ENCODE assay signal across 10 cellular contexts in the genomic region with DNA sequence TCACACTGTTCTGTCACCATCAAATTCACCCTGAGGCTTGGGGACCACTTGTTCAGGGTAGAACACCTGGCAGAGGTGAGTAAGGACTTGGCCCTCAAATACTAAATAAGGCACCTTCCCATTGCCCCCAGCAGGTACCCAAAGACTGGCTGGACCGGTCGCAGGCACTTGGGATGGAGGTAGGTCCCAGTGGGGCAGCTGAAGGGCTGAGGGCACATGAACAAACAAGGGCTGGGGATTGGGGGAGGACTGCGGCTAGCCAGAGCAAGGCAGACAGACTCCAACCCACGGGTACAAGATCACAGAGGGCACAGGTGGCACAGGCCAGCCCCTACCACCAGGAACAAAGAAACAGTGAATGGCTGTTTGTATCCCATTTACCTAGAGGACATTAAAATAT. TPM values are rescaled to one million over a fixed set of nuclear protein-coding genes. Genes with fewer than 3 reads are reported as not detected.
A peak's percentile ranks its signal among the peaks of the same experiment; 100 is the strongest.
DNase-seq lines count a peak whose midpoint lies in the region; ATAC-seq, FAIRE-seq and TF ChIP-seq lines count a peak whose summit lies in the region.
"Had no signal": no experiment of that assay in that cellular context is flagged by ENCODE, and none has a peak within 500 bp of the region (broad histone marks: within the 10 kb centered on the region; RNA-seq: fewer than 3 reads in every experiment).

No MANE protein-coding gene starts in this region.

- no peak for DNase-seq in CD4-positive, alpha-beta T cell
- DNase-seq in K562 (ENCODE audit: extremely low read depth in 1 of 4, low spot score in 3 of 4) (no peak), naive B cell (no peak), cortex of kidney (lab: John Stamatoyannopoulos, UW) (no peak), tibial nerve (ENCODE audit: low spot score in 2 of 2) (no peak)
- DNase-seq in stimulated activated naive CD4-positive, alpha-beta T cell (lab: John Stamatoyannopoulos, UW): no peak
- DNase-seq: activated CD8-positive, alpha-beta memory T cell treated with anti-CD3 and anti-CD28 coated beads, Interleukin-2, amount 50 U/mL, for 4 hours had no signal

- TF ChIP-seq RAD21 in K562 (CRISPR knock-in tag; conservative IDR thresholded peaks at IDR 0.05 in 1 of 2, IDR thresholded peaks at IDR 0.05 in 1 of 2): no peak

- no peak overlapping the region for H3K27ac ChIP-seq in CD4-positive, alpha-beta T cell (ENCODE audit: low read depth, low read length)
- H3K27ac ChIP-seq in HUES64 (ENCODE audit: low read depth, low read length) (no peak overlapping the region), K562 (ENCODE audit: extremely low read depth, low read depth, low read length) (peak overlapping the region; percentile 99), tibial nerve (peak overlapping the region in 2 of 4 donors; percentile 20 to 27)

- H3K79me2 ChIP-seq in K562 (ENCODE audit: control insufficient read depth, insufficient read depth, low read length): peaks cover 55% of the 10 kb centered on the region

- in situ Hi-C loops in K562 (cut with MboI): no loop called here

- no peaks in the 10 kb centered on the region for H3K9me3 Mint-ChIP-seq in CD4-positive, alpha-beta T cell
- H3K9me3 Mint-ChIP-seq in naive B cell: no peaks in the 10 kb centered on the region

- peaks cover 21% of the 10 kb centered on the region for H3K36me3 ChIP-seq in HUES64 (ENCODE audit: insufficient read depth, low read length)
- H3K36me3 ChIP-seq in K562 (ENCODE audit: control insufficient read depth, insufficient read depth, low read length): peaks cover 45% of the 10 kb centered on the region
- H3K36me3 ChIP-seq in tibial nerve: peaks cover 0 to 18% (median 0%) of the 10 kb centered on the region in 3 donors

- H3K4me3 Mint-ChIP-seq in CD4-positive, alpha-beta T cell: peak overlapping the region; percentile 98
- H3K4me3 Mint-ChIP-seq in naive B cell: peak overlapping the region in 7 of 8 donors; percentile 64 to 97 (median 96)

- H3K36me3 Mint-ChIP-seq in CD4-positive, alpha-beta T cell (ENCODE audit: low read depth): peaks cover 28% of the 10 kb centered on the region
- H3K36me3 Mint-ChIP-seq in naive B cell: no peaks in the 10 kb centered on the region

- TF ChIP-seq EP300 in K562 (IDR thresholded peaks at IDR 0.05; ENCODE audit: low read length) (no peak), tibial nerve (IDR thresholded peaks at IDR 0.05) (no peak)

- WGBS in HUES64: 90% methylated on average over 4 of the region's 4 CpGs
- WGBS in K562 (ENCODE audit: insufficient coverage, low coverage, missing lambda C conversion rate): 70% methylated on average over 4 of the region's 4 CpGs
- WGBS in tibial nerve, 2 donors: 72 to 91% methylated on average over 4 of the region's 4 CpGs

- CTCF ChIA-PET in CD4-positive, alpha-beta T cell (lab: Charles Lee): no interaction called here
- CTCF ChIA-PET in K562 (lab: Yijun Ruan, JAX; ENCODE audit: low intra/inter-chr PET ratio): no interaction called here

- no peaks in the 10 kb centered on the region for H3K27me3 ChIP-seq in CD4-positive, alpha-beta T cell (ENCODE audit: control insufficient read depth, insufficient read depth, low read length)
- H3K27me3 ChIP-seq in HUES64 (ENCODE audit: insufficient read depth, low read length): peaks cover 4% of the 10 kb centered on the region; the same call in 1 of the 2 replicates
- no peaks in the 10 kb centered on the region for H3K27me3 ChIP-seq in K562 (ENCODE audit: control insufficient read depth in 2 of 2, insufficient read depth in 2 of 2, low read length in 2 of 2)
- H3K27me3 ChIP-seq in tibial nerve: no peaks in the 10 kb centered on the region

- peaks cover 6% of the 10 kb centered on the region for H3K9me1 ChIP-seq in K562 (ENCODE audit: control insufficient read depth, insufficient read depth, low read length)

- no peak for ATAC-seq in CD4-positive, alpha-beta T cell (ENCODE audit: poor library complexity)
- ATAC-seq in K562: no peak
- ATAC-seq in naive B cell (ENCODE audit: low read depth in 2 of 2): no peak
- no peak for ATAC-seq in GM18517 (IDR thresholded peaks at IDR 0.05; ENCODE audit: unreplicated experiment)

- peak overlapping the region; percentile 97; the same call in 1 of the 2 replicates for H3K4me3 ChIP-seq in HUES64 (ENCODE audit: low read length)
- peak overlapping the region; percentile 93 for H3K4me3 ChIP-seq in K562
- H3K4me3 ChIP-seq in tibial nerve: no peak overlapping the region

- H3K27ac Mint-ChIP-seq in CD4-positive, alpha-beta T cell: no peak overlapping the region
- H3K27ac Mint-ChIP-seq in naive B cell: peak overlapping the region in 1 of 6 donors; percentile 38

- no TSS peak for BruUV-seq in K562 (replicated peaks; lab: Mats Ljungman, UMichigan)

- no peak overlapping the region for H2AFZ ChIP-seq in K562 (ENCODE audit: low read depth, low read length)

- peak; percentile 44 for FAIRE-seq in K562 (lab: Jason Lieb, UNC)
- FAIRE-seq: endothelial cell of umbilical vein had no signal

- H3K9me3 ChIP-seq in CD4-positive, alpha-beta T cell (ENCODE audit: control insufficient read depth, low read length): no peaks in the 10 kb centered on the region
- H3K9me3 ChIP-seq in HUES64 (ENCODE audit: insufficient read depth, low read depth, low read length) (no peaks in the 10 kb centered on the region), K562 (replicated peaks; ENCODE audit: control insufficient read depth, insufficient read depth, low read depth, low read length) (no peaks in the 10 kb centered on the region; the same call in 1 of the 2 replicates), tibial nerve (no peaks in the 10 kb centered on the region)

- H3K4me1 Mint-ChIP-seq in CD4-positive, alpha-beta T cell (ENCODE audit: low read depth): peaks cover 32% of the 10 kb centered on the region
- H3K4me1 Mint-ChIP-seq in naive B cell: peaks cover 10 to 33% (median 32%) of the 10 kb centered on the region in 3 donors

- H3K4me1 ChIP-seq in HUES64 (ENCODE audit: insufficient read depth, low read length) (0 out of 2 replicates have a peak, but pooled peaks cover 2% of the 10 kb centered on the region), K562 (replicated peaks in 1 of 2; ENCODE audit: control insufficient read depth in 2 of 2, insufficient read depth in 2 of 2, low read length in 2 of 2) (peaks cover 18 to 27% of the 10 kb centered on the region in 2 experiments; a peak in 4 of 5 replicates), tibial nerve (peaks cover 0 to 16% (median 14%) of the 10 kb centered on the region in 4 donors)

- POLR2A ChIA-PET in CD4-positive, alpha-beta T cell (lab: Charles Lee): interaction anchor here (1.1 to 2.8 kb wide), 2 partner anchors 36 to 115 kb away, joined by 5 to 31 read pairs; a partner anchor contains a TSS
- POLR2A ChIA-PET in K562 (lab: Yijun Ruan, JAX): interaction anchor here (0.8 to 2.7 kb wide), 3 partner anchors 12 to 945 kb away, joined by 3 to 35 read pairs (median 3); no protein-coding TSS in a partner anchor

- TF ChIP-seq POLR2A in K562 (conservative IDR thresholded peaks at IDR 0.05) (no peak), tibial nerve (IDR thresholded peaks at IDR 0.05) (no peak)

- H4K20me1 ChIP-seq in K562 (replicated peaks; ENCODE audit: control insufficient read depth, insufficient read depth, low read length): peaks cover 15% of the 10 kb centered on the region

- no peak for TF ChIP-seq CTCF in CD4-positive, alpha-beta T cell (IDR thresholded peaks at IDR 0.05)
- TF ChIP-seq CTCF in K562 (IDR thresholded peaks at IDR 0.05 in 2 of 3, conservative IDR thresholded peaks at IDR 0.05 in 1 of 3; ENCODE audit: insufficient read depth in 2 of 3, low read depth in 1 of 3, low read length in 3 of 3) (no peak), tibial nerve (IDR thresholded peaks at IDR 0.05) (no peak)

- H3K4me2 ChIP-seq in K562 (ENCODE audit: insufficient read depth, low read length): peak overlapping the region; percentile 90

- intact Hi-C loops in CD4-positive, alpha-beta T cell (cut with DNase I, micrococcal nuclease): loop anchor here in 1 of 2 experiments (10.0 kb wide), 2 partner anchors 408 to 938 kb away; a partner anchor contains a TSS
- intact Hi-C loops in K562 (cut with micrococcal nuclease): no loop called here

- H3K27me3 Mint-ChIP-seq in CD4-positive, alpha-beta T cell: no peaks in the 10 kb centered on the region
- no peaks in the 10 kb centered on the region for H3K27me3 Mint-ChIP-seq in naive B cell

- H3K9ac ChIP-seq in HUES64 (ENCODE audit: low read depth, low read length) (no peak overlapping the region), K562 (ENCODE audit: insufficient read depth in 1 of 2, low read depth in 2 of 2, low read length in 2 of 2) (peak overlapping the region; percentile 78 to 99)

RNA-seq across cellular contexts. Expression of a gene that starts 1.9 kb away (rescaled TPM):
- 10 to 100 TPM; 59.9 to 60.2 TPM for total RNA-seq in CD4-positive, alpha-beta T cell
- polyA plus RNA-seq in HUES64 (2013, experiment 1 of 2): 31.8 TPM
- 23.7 TPM for polyA plus RNA-seq in HUES64 (2013, experiment 2 of 2)
- total RNA-seq in K562 (2011; cell fraction: chromatin; rRNA removed; ENCODE audit: low replicate concordance): 136 and 184 TPM in 2 replicates
- 111 and 116 TPM in 2 replicates for total RNA-seq in K562 (2011; cell fraction: nucleolus; rRNA removed)
- 128 and 170 TPM in 2 replicates for total RNA-seq in K562 (2011; cell fraction: nucleoplasm; rRNA removed)
- total RNA-seq in K562 (2014; rRNA removed) (78.2 and 98.6 TPM in 2 replicates), K562 (2014; rRNA removed; fragmentation: Illumina TruSeq; extraction: Trizol) (75.1 and 77.8 TPM in 2 replicates), K562 (2015; rRNA removed; fragmentation: Illumina TruSeq; extraction: Trizol) (75.2 and 90.2 TPM in 2 replicates), K562 (2021) (129 and 132 TPM in 2 replicates), tibial nerve (10 to 100 TPM; 22.7 to 45.6 (median 30.7) TPM)
- polyA plus RNA-seq in K562 (2011; rRNA removed) (72.6 and 105 TPM in 2 replicates), K562 (2014; fragmentation: Illumina TruSeq; extraction: Trizol) (86.8 and 110 TPM in 2 replicates), K562 (2014; fragmentation: Nextera tagmentation; extraction: Ambion mirVana) (10 to 100 TPM; 34.3 to 65.1 TPM), K562 (2014; rRNA removed) (125 and 144 TPM in 2 replicates), naive B cell (ENCODE audit: low read depth in 6 of 6) (10 to 100 TPM; 13.8 to 28.5 (median 19.3) TPM)
- 49.2 and 74.6 TPM in 2 replicates for polyA plus RNA-seq in K562 (2011; cell fraction: cytosol; rRNA removed)
- polyA plus RNA-seq in K562 (2011; cell fraction: nucleus; rRNA removed): 124 and 217 TPM in 2 replicates
- 78.2 and 99.3 TPM in 2 replicates for polyA plus RNA-seq in K562 (2012)
- polyA minus RNA-seq in K562 (2011; rRNA and poly(A)+ RNA removed): 43.5 and 47.9 TPM in 2 replicates
- 30.4 and 48.6 TPM in 2 replicates for polyA minus RNA-seq in K562 (2011; cell fraction: cytosol; rRNA and poly(A)+ RNA removed)
- 77.3 and 89.3 TPM in 2 replicates for polyA minus RNA-seq in K562 (2011; cell fraction: nucleus; rRNA and poly(A)+ RNA removed)

RNA-seq across cellular contexts. Expression of a gene that starts 35.7 kb away (rescaled TPM):
- 10 to 100 TPM; 57.2 to 57.9 TPM for total RNA-seq in CD4-positive, alpha-beta T cell
- 15.5 TPM for polyA plus RNA-seq in HUES64 (2013, experiment 1 of 2)
- 17.1 TPM for polyA plus RNA-seq in HUES64 (2013, experiment 2 of 2)
- total RNA-seq in K562 (2011; cell fraction: chromatin; rRNA removed; ENCODE audit: low replicate concordance): 60.6 and 86.6 TPM in 2 replicates
- 27.2 and 28.7 TPM in 2 replicates for total RNA-seq in K562 (2011; cell fraction: nucleolus; rRNA removed)
- 44.5 and 45.6 TPM in 2 replicates for total RNA-seq in K562 (2011; cell fraction: nucleoplasm; rRNA removed)
- total RNA-seq in K562 (2014; rRNA removed) (14.1 and 21.1 TPM in 2 replicates), K562 (2014; rRNA removed; fragmentation: Illumina TruSeq; extraction: Trizol) (18.3 and 20.8 TPM in 2 replicates), K562 (2015; rRNA removed; fragmentation: Illumina TruSeq; extraction: Trizol) (17.5 and 19.0 TPM in 2 replicates), K562 (2021) (18.7 and 19.6 TPM in 2 replicates), tibial nerve (10 to 100 TPM; 26.6 to 43.9 (median 34.5) TPM)
- polyA plus RNA-seq in K562 (2011; rRNA removed) (15.7 and 16.8 TPM in 2 replicates), K562 (2014; fragmentation: Illumina TruSeq; extraction: Trizol) (13.9 and 15.0 TPM in 2 replicates), K562 (2014; fragmentation: Nextera tagmentation; extraction: Ambion mirVana) (1 to 10 TPM; 2.9 to 4.2 TPM), K562 (2014; rRNA removed) (12.1 and 12.8 TPM in 2 replicates), naive B cell (ENCODE audit: low read depth in 6 of 6) (10 to 100 TPM; 10.5 to 30.5 (median 19.1) TPM)
- polyA plus RNA-seq in K562 (2011; cell fraction: cytosol; rRNA removed): 8.2 and 10.9 TPM in 2 replicates
- polyA plus RNA-seq in K562 (2011; cell fraction: nucleus; rRNA removed): 18.9 and 27.5 TPM in 2 replicates
- polyA plus RNA-seq in K562 (2012): 11.2 and 15.3 TPM in 2 replicates
- 28.4 and 33.3 TPM in 2 replicates for polyA minus RNA-seq in K562 (2011; rRNA and poly(A)+ RNA removed)
- 13.7 and 14.6 TPM in 2 replicates for polyA minus RNA-seq in K562 (2011; cell fraction: cytosol; rRNA and poly(A)+ RNA removed)
- 11.4 and 19.7 TPM in 2 replicates for polyA minus RNA-seq in K562 (2011; cell fraction: nucleus; rRNA and poly(A)+ RNA removed)

Comparison
In these comparisons a context has a peak if more than half of its experiments do, and no peak if none do; other contexts are left out.
1. H3K4me3 ChIP-seq: peak in HUES64 (single experiment) and K562 (single experiment); none in tibial nerve (0 of 4).